In genomic region chr6:73566954-73567591, GRCh38 we compare ENCODE assay signal across 10 cellular contexts. TPM values are rescaled to one million over a fixed set of nuclear protein-coding genes. Genes with fewer than 3 reads are reported as not detected.
DNase-seq lines count a peak whose midpoint lies in the region; ATAC-seq and TF ChIP-seq lines count a peak whose summit lies in the region.
"Had no signal": no experiment of that assay in that cellular context is flagged by ENCODE, and none has a peak within 500 bp of the region (broad histone marks: within the 10 kb centered on the region; RNA-seq: fewer than 3 reads in every experiment).

No MANE protein-coding gene starts in this region.

- no peaks in the 10 kb centered on the region for H3K27me3 Mint-ChIP-seq in MCF 10A (ENCODE audit: insufficient read depth, unreplicated experiment)
- no peaks in the 10 kb centered on the region for H3K27me3 Mint-ChIP-seq in activated CD8-positive, alpha-beta memory T cell treated with anti-CD3 and anti-CD28 coated beads, Interleukin-2, amount 10 ng/mL, durations not matched to agents 7 days and 5 days
- H3K27me3 Mint-ChIP-seq: naive B cell; stimulated activated naive CD8-positive, alpha-beta T cell treated with anti-CD3 and anti-CD28 coated beads, Interleukin-15, Interleukin-2, amounts not matched to agents 100 ng/mL and 50 ng/mL, for 24 hours had no signal

- H3K9me3 Mint-ChIP-seq in MCF 10A (ENCODE audit: unreplicated experiment): no peaks in the 10 kb centered on the region
- no peaks in the 10 kb centered on the region for H3K9me3 Mint-ChIP-seq in activated CD8-positive, alpha-beta memory T cell treated with anti-CD3 and anti-CD28 coated beads, Interleukin-2, amount 10 ng/mL, durations not matched to agents 7 days and 5 days (ENCODE audit: low read depth)
- H3K9me3 Mint-ChIP-seq: stimulated activated naive CD8-positive, alpha-beta T cell treated with anti-CD3 and anti-CD28 coated beads, Interleukin-15, Interleukin-2, amounts not matched to agents 100 ng/mL and 50 ng/mL, for 24 hours had no signal

- peaks cover 10% of the 10 kb centered on the region for H3K4me1 Mint-ChIP-seq in MCF 10A (ENCODE audit: insufficient read depth, unreplicated experiment)
- H3K4me1 Mint-ChIP-seq in activated CD8-positive, alpha-beta memory T cell treated with anti-CD3 and anti-CD28 coated beads, Interleukin-2, amount 10 ng/mL, durations not matched to agents 7 days and 5 days: peaks cover 6% of the 10 kb centered on the region

- no peak for ATAC-seq in activated CD8-positive, alpha-beta memory T cell treated with anti-CD3 and anti-CD28 coated beads, Interleukin-2, amount 10 ng/mL, durations not matched to agents 7 days and 5 days

- H3K4me3 ChIP-seq in breast epithelium (no peak overlapping the region), duodenal mucosa (ENCODE audit: low read depth in 1 of 2, low read length in 2 of 2) (no peak overlapping the region), mesodermal cell (ENCODE audit: extremely low read depth, insufficient read depth, low read length, poor library complexity, severe bottlenecking) (no peak overlapping the region)

- TF ChIP-seq CTCF in MCF 10A (IDR thresholded peaks at IDR 0.05; ENCODE audit: unreplicated experiment) (no peak), breast epithelium (IDR thresholded peaks at IDR 0.05) (no peak)

- no peaks in the 10 kb centered on the region for H3K4me1 ChIP-seq in breast epithelium
- peaks cover 3 to 6% of the 10 kb centered on the region in 2 donors for H3K4me1 ChIP-seq in duodenal mucosa (ENCODE audit: control insufficient read depth in 1 of 2, insufficient read depth in 2 of 2, low read length in 2 of 2)
- H3K4me1 ChIP-seq in mesodermal cell (ENCODE audit: control insufficient read depth, insufficient read depth, low read length, poor library complexity, severe bottlenecking): peaks cover 22% of the 10 kb centered on the region

- H3K36me3 ChIP-seq in breast epithelium (no peaks in the 10 kb centered on the region), duodenal mucosa (ENCODE audit: control insufficient read depth in 1 of 2, insufficient read depth in 2 of 2, low read length in 2 of 2) (no peaks in the 10 kb centered on the region), mesodermal cell (ENCODE audit: control insufficient read depth, insufficient read depth, low read length) (no peaks in the 10 kb centered on the region)

- H3K27me3 ChIP-seq in breast epithelium (no peaks in the 10 kb centered on the region), duodenal mucosa (ENCODE audit: control insufficient read depth in 1 of 2, insufficient read depth in 2 of 2, low read length in 2 of 2) (no peaks in the 10 kb centered on the region)

- H3K36me3 Mint-ChIP-seq in MCF 10A (ENCODE audit: insufficient read depth, unreplicated experiment): no peaks in the 10 kb centered on the region
- no peaks in the 10 kb centered on the region for H3K36me3 Mint-ChIP-seq in activated CD8-positive, alpha-beta memory T cell treated with anti-CD3 and anti-CD28 coated beads, Interleukin-2, amount 10 ng/mL, durations not matched to agents 7 days and 5 days
- H3K36me3 Mint-ChIP-seq: naive B cell had no signal

- 82 to 91% methylated on average over 7 of the region's 8 CpGs for WGBS in mesodermal cell (ENCODE audit: insufficient coverage in 2 of 2), 2 experiments

- no peak for TF ChIP-seq POLR2A in breast epithelium (IDR thresholded peaks at IDR 0.05)

- H3K27ac ChIP-seq in breast epithelium (peak overlapping the region in 1 of 2 donors; percentile 15), duodenal mucosa (ENCODE audit: low read depth, low read length) (peak overlapping the region; percentile 3), mesodermal cell (ENCODE audit: low read depth, low read length, severe bottlenecking) (peak overlapping the region; percentile 93)

- BruUV-seq in MCF 10A (replicated peaks; lab: Mats Ljungman, UMichigan): no TSS peak

- CTCF ChIA-PET in MCF 10A (lab: Yijun Ruan, JAX): interaction anchor here (1.6 kb wide), 1 partner anchor 11 kb away, joined by 7 read pairs; no protein-coding TSS in a partner anchor
- CTCF ChIA-PET in activated CD8-positive, alpha-beta memory T cell treated with anti-CD3 and anti-CD28 coated beads, Interleukin-2, amount 10 ng/mL, durations not matched to agents 7 days and 5 days (lab: Charles Lee): interaction anchor here (1.3 kb wide), 1 partner anchor 11 kb away, joined by 4 read pairs; no protein-coding TSS in a partner anchor

- H3K4me3 Mint-ChIP-seq in MCF 10A (ENCODE audit: unreplicated experiment): peak overlapping the region; percentile 21
- no peak overlapping the region for H3K4me3 Mint-ChIP-seq in activated CD8-positive, alpha-beta memory T cell treated with anti-CD3 and anti-CD28 coated beads, Interleukin-2, amount 10 ng/mL, durations not matched to agents 7 days and 5 days
- H3K4me3 Mint-ChIP-seq: naive B cell; stimulated activated naive CD8-positive, alpha-beta T cell treated with anti-CD3 and anti-CD28 coated beads, Interleukin-15, Interleukin-2, amounts not matched to agents 100 ng/mL and 50 ng/mL, for 24 hours had no signal

- intact Hi-C loops in MCF 10A (cut with micrococcal nuclease) (loop anchor here (5.0 kb wide), 1 partner anchor 45 kb away; the partner anchor contains the start of gene EEF1A1), breast epithelium (cut with DNase I; ENCODE audit: low total_unique reads) (no loop called here)

- no peak overlapping the region for H3K9ac ChIP-seq in duodenal mucosa (ENCODE audit: low read depth in 1 of 2, low read length in 2 of 2)

- POLR2A ChIA-PET in MCF 10A (lab: Yijun Ruan, JAX): interaction anchor here (0.7 to 7.1 kb wide), 7 partner anchors 9 to 105 kb away, joined by 3 to 55 read pairs (median 6); partner anchors contain the start of genes EEF1A1 and MTO1

- DNase-seq in MCF 10A (ENCODE audit: unreplicated experiment) (peak; percentile 88), breast epithelium (ENCODE audit: low spot score in 2 of 2) (no peak), NCI-H345 treated with DMSO at 0.1 percent for 48 hours (lab: John Stamatoyannopoulos, UW; ENCODE audit: unreplicated experiment) (no peak), cerebellar nuclear complex (lab: John Stamatoyannopoulos, UW) (no peak), SHP77 (lab: John Stamatoyannopoulos, UW) (no peak)
- no peak for DNase-seq in activated CD8-positive, alpha-beta memory T cell treated with anti-CD3 and anti-CD28 coated beads, Interleukin-2, amount 10 ng/mL, durations not matched to agents 7 days and 5 days
- DNase-seq: naive B cell had no signal

- H3K27ac Mint-ChIP-seq in MCF 10A (ENCODE audit: low read depth, unreplicated experiment): peak overlapping the region; percentile 77
- no peak overlapping the region for H3K27ac Mint-ChIP-seq in activated CD8-positive, alpha-beta memory T cell treated with anti-CD3 and anti-CD28 coated beads, Interleukin-2, amount 10 ng/mL, durations not matched to agents 7 days and 5 days
- H3K27ac Mint-ChIP-seq: stimulated activated naive CD8-positive, alpha-beta T cell treated with anti-CD3 and anti-CD28 coated beads, Interleukin-15, Interleukin-2, amounts not matched to agents 100 ng/mL and 50 ng/mL, for 24 hours had no signal

- H3K9me3 ChIP-seq in breast epithelium (no peaks in the 10 kb centered on the region), duodenal mucosa (ENCODE audit: control insufficient read depth in 1 of 2, low read length in 2 of 2) (no peaks in the 10 kb centered on the region), mesodermal cell (ENCODE audit: control insufficient read depth, low read length) (peaks cover 3% of the 10 kb centered on the region)

RNA-seq across cellular contexts. Expression of gene EEF1A1, which starts 46.2 kb away (rescaled TPM):
- total RNA-seq in MCF 10A (2022) (13,507 and 14,346 TPM in 2 replicates), breast epithelium (over 10,000 TPM; 12,629 to 16,405 (median 13,038) TPM)
- 8,757 TPM for polyA plus RNA-seq in mesodermal cell (2013, experiment 1 of 2)
- polyA plus RNA-seq in mesodermal cell (2013, experiment 2 of 2): 8,926 TPM
- 1,000 to 10,000 TPM; 5,026 to 6,984 TPM for total RNA-seq in activated CD8-positive, alpha-beta memory T cell treated with anti-CD3 and anti-CD28 coated beads, Interleukin-2, amount 10 ng/mL, durations not matched to agents 7 days and 5 days
